11 cellular contexts compared by ENCODE assay signal in the genomic region with DNA sequence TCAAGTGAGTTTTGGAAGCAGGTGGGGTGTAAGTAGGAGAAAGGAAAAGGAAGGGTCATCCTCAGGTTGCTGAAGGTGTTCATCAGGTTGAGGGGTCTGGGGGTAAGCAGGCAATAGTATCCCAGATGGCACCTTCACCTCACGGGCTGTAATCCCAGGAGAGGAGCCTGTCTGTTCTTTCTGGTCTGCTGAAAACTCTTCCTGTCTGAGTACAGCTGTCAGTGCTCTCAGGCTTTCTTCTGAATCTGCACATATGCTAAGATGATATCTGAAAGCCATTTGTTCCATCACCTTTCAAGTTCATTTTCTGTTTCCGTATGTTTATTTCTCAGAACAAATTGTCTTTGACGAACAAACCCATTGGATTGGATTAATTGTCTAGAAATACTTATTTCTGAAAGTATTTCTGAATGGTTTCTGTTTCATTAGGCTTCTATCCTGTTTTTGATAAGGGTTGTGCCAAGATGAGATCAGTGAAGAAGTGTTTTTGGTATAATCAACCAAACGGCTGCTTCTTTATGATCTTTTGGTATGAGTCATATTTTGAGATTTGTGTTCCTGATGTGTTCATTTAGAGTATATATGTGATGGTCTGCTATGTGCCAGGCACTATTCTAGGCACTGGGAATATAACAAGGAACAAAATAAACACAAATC. TPM values are rescaled to one million over a fixed set of nuclear protein-coding genes. Genes with fewer than 3 reads are reported as not detected.
DNase-seq lines count a peak whose midpoint lies in the region; ATAC-seq and TF ChIP-seq lines count a peak whose summit lies in the region.
"Had no signal": no experiment of that assay in that cellular context is flagged by ENCODE, and none has a peak within 500 bp of the region (broad histone marks: within the 10 kb centered on the region; RNA-seq: fewer than 3 reads in every experiment).

No MANE protein-coding gene starts in this region.

- DNase-seq in BE2C (peak; percentile 40), uterus (no peak), NCI-H146 (lab: John Stamatoyannopoulos, UW) (no peak)
- DNase-seq in central memory CD8-positive, alpha-beta T cell (ENCODE audit: low spot score in 2 of 2): no peak
- DNase-seq: DMS53, lower lobe of right lung, NCI-H510A treated with DMSO at 0.1 percent for 48 hours had no signal

- no peak overlapping the region for H3K4me3 ChIP-seq in BE2C (ENCODE audit: low read depth, low read length)
- H3K4me3 ChIP-seq in uterus: no peak overlapping the region
- H3K4me3 ChIP-seq: lower lobe of right lung had no signal

- H3K36me3 ChIP-seq in BE2C (peaks cover 7% of the 10 kb centered on the region), uterus (no peaks in the 10 kb centered on the region)

- intact Hi-C loops in uterus (cut with DNase I; ENCODE audit: low total_unique reads): no loop called here

- no peak for TF ChIP-seq POLR2A in uterus (IDR thresholded peaks at IDR 0.05)
- no peak for TF ChIP-seq POLR2A in GM18505 (IDR thresholded peaks at IDR 0.05; ENCODE audit: borderline replicate concordance, extremely low read depth, insufficient read depth, insufficient read length)

- ATAC-seq in GM18868 (IDR thresholded peaks at IDR 0.05; ENCODE audit: unreplicated experiment) (peak; percentile 55), HG03196 (IDR thresholded peaks at IDR 0.05; ENCODE audit: unreplicated experiment) (peak; percentile 44), GM18505 (IDR thresholded peaks at IDR 0.05; ENCODE audit: unreplicated experiment) (no peak), HG02852 (IDR thresholded peaks at IDR 0.05; ENCODE audit: unreplicated experiment) (no peak)
- ATAC-seq in central memory CD8-positive, alpha-beta T cell (replicated peaks; ENCODE audit: extremely low read depth, poor library complexity, severe bottlenecking): peak; percentile 54
- ATAC-seq: lower lobe of right lung had no signal

- H3K27ac ChIP-seq in uterus: no peak overlapping the region
- H3K27ac ChIP-seq: lower lobe of right lung had no signal

- H3K27ac Mint-ChIP-seq in central memory CD8-positive, alpha-beta T cell (ENCODE audit: low read depth): no peak overlapping the region

- no peaks in the 10 kb centered on the region for H3K27me3 Mint-ChIP-seq in central memory CD8-positive, alpha-beta T cell

- peaks cover 11% of the 10 kb centered on the region for H3K36me3 Mint-ChIP-seq in central memory CD8-positive, alpha-beta T cell (ENCODE audit: insufficient read depth)

- H3K4me1 ChIP-seq in BE2C (peaks cover 11% of the 10 kb centered on the region), uterus (no peaks in the 10 kb centered on the region)

- H3K4me1 Mint-ChIP-seq in central memory CD8-positive, alpha-beta T cell: peaks cover 18% of the 10 kb centered on the region

- TF ChIP-seq CTCF in BE2C (IDR thresholded peaks at IDR 0.05; ENCODE audit: low read depth, low read length) (no peak), uterus (IDR thresholded peaks at IDR 0.05) (no peak)

- H3K9me3 Mint-ChIP-seq in central memory CD8-positive, alpha-beta T cell: no peaks in the 10 kb centered on the region

- H3K4me3 Mint-ChIP-seq in central memory CD8-positive, alpha-beta T cell: no peak overlapping the region

- H3K27me3 ChIP-seq in BE2C (no peaks in the 10 kb centered on the region), uterus (no peaks in the 10 kb centered on the region)

- H3K9me3 ChIP-seq in BE2C (no peaks in the 10 kb centered on the region), uterus (no peaks in the 10 kb centered on the region)
- H3K9me3 ChIP-seq: lower lobe of right lung had no signal

RNA-seq across cellular contexts. Expression of gene ZNF592, which starts 13.3 kb away (rescaled TPM):
- polyA plus RNA-seq in BE2C (2012; ENCODE audit: insufficient read depth, insufficient read length, low read depth): 24.2 TPM
- total RNA-seq in uterus: 10 to 100 TPM in 2 of 4 donors, 1 to 10 TPM in 2; 4.7 to 48.2 (median 11.7) TPM

RNA-seq across cellular contexts. Expression of gene SEC11A, which starts 45.7 kb away (rescaled TPM):
- polyA plus RNA-seq in BE2C (2012; ENCODE audit: insufficient read depth, insufficient read length, low read depth): 121 TPM
- total RNA-seq in uterus: 100 to 1,000 TPM; 117 to 261 (median 204) TPM

RNA-seq across cellular contexts. Expression of gene ALPK3, which starts 55.5 kb away (rescaled TPM):
- polyA plus RNA-seq in BE2C (2012; ENCODE audit: insufficient read depth, insufficient read length, low read depth): 0.93 TPM
- 1 to 10 TPM in 3 of 4 donors, under 1 TPM in 1; 0.88 to 6.3 (median 3.4) TPM for total RNA-seq in uterus

Comparison
In these comparisons a context has a peak if more than half of its experiments do, and no peak if none do; other contexts are left out.
1. ATAC-seq: peak in GM18868 (single experiment), HG03196 (single experiment) and central memory CD8-positive, alpha-beta T cell (single experiment); none in GM18505 (single experiment) and HG02852 (single experiment).